Comparison of ENCODE assay signal across 1 cellular context in the genomic region with DNA sequence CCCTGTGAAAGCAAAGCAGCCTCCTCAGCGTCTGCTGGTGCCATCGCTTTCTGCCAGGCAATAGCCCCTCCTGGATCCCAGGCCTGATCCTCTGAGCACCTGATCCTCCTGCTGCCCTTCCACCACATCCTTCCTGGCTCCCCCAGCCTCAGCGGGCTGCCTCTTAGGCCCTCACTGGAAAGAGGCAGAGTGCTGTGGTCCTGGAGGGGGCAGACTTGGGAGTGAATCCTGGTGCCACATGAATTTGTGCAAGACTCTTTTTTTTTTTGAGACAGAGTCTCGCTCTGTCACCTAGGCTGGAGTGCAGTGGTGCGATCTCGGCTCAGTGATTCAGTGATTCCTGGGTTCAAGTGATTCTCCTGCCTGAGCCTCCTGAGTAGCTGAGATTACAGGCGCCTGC.
TF ChIP-seq lines count a peak whose summit lies in the region.

No MANE protein-coding gene starts in this region.

TF ChIP-seq in H1, 55 proteins besides CTCF, POLR2A, EP300 and RAD21:
- TF ChIP-seq SIRT6 (IDR thresholded peaks at IDR 0.05; ENCODE audit: low read length) (no peak), SUZ12 (IDR thresholded peaks at IDR 0.05; ENCODE audit: low read length) (no peak), TAF7 (optimal IDR thresholded peaks at IDR 0.05; ENCODE audit: borderline replicate concordance, low read depth, low read length) (no peak), MAFK (IDR thresholded peaks at IDR 0.05; ENCODE audit: low read depth, low read length) (no peak), NANOG (IDR thresholded peaks at IDR 0.05; ENCODE audit: insufficient read depth, low read depth, low read length, poor library complexity, severe bottlenecking) (no peak), POU5F1 (IDR thresholded peaks at IDR 0.05; ENCODE audit: low read depth, low read length) (no peak), HDAC2 (IDR thresholded peaks at IDR 0.05; ENCODE audit: borderline replicate concordance in 1 of 2, low read depth in 2 of 2, low read length in 2 of 2) (no peak), TCF12 (IDR thresholded peaks at IDR 0.05; ENCODE audit: low read depth, low read length) (no peak), SP2 (IDR thresholded peaks at IDR 0.05; ENCODE audit: low read length) (no peak), KDM1A (IDR thresholded peaks at IDR 0.05; ENCODE audit: borderline replicate concordance, low read length) (no peak), CEBPB (IDR thresholded peaks at IDR 0.05; ENCODE audit: low read depth, low read length) (no peak)
- TF ChIP-seq, protein P1, sequence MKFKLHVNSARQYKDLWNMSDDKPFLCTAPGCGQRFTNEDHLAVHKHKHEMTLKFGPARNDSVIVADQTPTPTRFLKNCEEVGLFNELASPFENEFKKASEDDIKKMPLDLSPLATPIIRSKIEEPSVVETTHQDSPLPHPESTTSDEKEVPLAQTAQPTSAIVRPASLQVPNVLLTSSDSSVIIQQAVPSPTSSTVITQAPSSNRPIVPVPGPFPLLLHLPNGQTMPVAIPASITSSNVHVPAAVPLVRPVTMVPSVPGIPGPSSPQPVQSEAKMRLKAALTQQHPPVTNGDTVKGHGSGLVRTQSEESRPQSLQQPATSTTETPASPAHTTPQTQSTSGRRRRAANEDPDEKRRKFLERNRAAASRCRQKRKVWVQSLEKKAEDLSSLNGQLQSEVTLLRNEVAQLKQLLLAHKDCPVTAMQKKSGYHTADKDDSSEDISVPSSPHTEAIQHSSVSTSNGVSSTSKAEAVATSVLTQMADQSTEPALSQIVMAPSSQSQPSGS (IDR thresholded peaks at IDR 0.05; ENCODE audit: low read length), result no peak
- TF ChIP-seq, protein P2, sequence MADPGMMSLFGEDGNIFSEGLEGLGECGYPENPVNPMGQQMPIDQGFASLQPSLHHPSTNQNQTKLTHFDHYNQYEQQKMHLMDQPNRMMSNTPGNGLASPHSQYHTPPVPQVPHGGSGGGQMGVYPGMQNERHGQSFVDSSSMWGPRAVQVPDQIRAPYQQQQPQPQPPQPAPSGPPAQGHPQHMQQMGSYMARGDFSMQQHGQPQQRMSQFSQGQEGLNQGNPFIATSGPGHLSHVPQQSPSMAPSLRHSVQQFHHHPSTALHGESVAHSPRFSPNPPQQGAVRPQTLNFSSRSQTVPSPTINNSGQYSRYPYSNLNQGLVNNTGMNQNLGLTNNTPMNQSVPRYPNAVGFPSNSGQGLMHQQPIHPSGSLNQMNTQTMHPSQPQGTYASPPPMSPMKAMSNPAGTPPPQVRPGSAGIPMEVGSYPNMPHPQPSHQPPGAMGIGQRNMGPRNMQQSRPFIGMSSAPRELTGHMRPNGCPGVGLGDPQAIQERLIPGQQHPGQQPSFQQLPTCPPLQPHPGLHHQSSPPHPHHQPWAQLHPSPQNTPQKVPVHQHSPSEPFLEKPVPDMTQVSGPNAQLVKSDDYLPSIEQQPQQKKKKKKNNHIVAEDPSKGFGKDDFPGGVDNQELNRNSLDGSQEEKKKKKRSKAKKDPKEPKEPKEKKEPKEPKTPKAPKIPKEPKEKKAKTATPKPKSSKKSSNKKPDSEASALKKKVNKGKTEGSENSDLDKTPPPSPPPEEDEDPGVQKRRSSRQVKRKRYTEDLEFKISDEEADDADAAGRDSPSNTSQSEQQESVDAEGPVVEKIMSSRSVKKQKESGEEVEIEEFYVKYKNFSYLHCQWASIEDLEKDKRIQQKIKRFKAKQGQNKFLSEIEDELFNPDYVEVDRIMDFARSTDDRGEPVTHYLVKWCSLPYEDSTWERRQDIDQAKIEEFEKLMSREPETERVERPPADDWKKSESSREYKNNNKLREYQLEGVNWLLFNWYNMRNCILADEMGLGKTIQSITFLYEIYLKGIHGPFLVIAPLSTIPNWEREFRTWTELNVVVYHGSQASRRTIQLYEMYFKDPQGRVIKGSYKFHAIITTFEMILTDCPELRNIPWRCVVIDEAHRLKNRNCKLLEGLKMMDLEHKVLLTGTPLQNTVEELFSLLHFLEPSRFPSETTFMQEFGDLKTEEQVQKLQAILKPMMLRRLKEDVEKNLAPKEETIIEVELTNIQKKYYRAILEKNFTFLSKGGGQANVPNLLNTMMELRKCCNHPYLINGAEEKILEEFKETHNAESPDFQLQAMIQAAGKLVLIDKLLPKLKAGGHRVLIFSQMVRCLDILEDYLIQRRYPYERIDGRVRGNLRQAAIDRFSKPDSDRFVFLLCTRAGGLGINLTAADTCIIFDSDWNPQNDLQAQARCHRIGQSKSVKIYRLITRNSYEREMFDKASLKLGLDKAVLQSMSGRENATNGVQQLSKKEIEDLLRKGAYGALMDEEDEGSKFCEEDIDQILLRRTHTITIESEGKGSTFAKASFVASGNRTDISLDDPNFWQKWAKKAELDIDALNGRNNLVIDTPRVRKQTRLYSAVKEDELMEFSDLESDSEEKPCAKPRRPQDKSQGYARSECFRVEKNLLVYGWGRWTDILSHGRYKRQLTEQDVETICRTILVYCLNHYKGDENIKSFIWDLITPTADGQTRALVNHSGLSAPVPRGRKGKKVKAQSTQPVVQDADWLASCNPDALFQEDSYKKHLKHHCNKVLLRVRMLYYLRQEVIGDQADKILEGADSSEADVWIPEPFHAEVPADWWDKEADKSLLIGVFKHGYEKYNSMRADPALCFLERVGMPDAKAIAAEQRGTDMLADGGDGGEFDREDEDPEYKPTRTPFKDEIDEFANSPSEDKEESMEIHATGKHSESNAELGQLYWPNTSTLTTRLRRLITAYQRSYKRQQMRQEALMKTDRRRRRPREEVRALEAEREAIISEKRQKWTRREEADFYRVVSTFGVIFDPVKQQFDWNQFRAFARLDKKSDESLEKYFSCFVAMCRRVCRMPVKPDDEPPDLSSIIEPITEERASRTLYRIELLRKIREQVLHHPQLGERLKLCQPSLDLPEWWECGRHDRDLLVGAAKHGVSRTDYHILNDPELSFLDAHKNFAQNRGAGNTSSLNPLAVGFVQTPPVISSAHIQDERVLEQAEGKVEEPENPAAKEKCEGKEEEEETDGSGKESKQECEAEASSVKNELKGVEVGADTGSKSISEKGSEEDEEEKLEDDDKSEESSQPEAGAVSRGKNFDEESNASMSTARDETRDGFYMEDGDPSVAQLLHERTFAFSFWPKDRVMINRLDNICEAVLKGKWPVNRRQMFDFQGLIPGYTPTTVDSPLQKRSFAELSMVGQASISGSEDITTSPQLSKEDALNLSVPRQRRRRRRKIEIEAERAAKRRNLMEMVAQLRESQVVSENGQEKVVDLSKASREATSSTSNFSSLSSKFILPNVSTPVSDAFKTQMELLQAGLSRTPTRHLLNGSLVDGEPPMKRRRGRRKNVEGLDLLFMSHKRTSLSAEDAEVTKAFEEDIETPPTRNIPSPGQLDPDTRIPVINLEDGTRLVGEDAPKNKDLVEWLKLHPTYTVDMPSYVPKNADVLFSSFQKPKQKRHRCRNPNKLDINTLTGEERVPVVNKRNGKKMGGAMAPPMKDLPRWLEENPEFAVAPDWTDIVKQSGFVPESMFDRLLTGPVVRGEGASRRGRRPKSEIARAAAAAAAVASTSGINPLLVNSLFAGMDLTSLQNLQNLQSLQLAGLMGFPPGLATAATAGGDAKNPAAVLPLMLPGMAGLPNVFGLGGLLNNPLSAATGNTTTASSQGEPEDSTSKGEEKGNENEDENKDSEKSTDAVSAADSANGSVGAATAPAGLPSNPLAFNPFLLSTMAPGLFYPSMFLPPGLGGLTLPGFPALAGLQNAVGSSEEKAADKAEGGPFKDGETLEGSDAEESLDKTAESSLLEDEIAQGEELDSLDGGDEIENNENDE (IDR thresholded peaks at IDR 0.05; ENCODE audit: insufficient replicate concordance, low read length), result no peak
